ENCODE assay signal across 8 cellular contexts in the genomic region with DNA sequence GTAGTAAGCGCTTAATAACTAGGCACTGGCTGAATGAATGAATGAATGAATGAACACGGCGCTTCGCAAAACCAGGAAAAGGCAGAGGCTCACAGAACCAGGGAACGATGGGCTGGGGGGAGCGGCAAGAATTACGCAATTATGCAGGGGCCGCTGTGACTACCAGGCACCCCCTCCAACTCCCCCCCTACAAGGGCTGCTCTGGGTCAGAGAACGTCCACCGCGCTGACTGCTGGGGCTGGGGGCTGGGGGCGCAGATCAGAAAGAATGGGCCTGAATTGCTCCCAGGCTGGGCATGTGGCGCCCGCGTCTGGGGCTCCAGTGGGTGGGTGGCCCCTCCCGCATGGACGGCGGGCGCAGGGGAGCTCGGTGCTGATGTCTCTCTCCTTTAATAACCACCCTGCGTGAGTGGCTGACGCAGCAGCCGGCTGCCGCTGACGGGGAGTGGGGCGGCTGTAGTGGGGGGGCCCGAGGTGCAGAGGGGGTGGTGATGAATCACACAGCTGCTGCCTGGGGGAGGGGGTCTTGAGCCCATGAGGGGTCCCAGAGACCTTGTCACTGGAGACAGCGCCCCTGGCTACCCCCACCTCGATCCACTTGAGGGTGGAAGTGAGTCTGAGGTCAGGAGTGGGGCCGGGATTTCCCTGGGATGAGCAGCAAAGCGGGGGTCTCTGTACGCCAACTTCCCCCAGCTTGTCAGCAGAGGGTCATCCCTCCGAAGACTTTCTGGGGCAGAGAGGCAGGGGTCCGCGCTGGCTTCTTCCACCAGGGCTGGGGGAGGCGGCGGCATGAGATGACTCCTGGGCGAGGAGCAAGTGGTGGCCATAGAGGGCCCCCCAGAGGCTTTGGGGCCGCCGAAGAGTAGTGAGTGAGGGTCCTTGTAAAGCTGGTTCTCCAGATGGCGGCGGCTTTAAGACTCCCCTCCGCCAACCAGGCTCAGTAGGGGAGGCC. TPM values are rescaled to one million over a fixed set of nuclear protein-coding genes. Genes with fewer than 3 reads are reported as not detected.
ATAC-seq and TF ChIP-seq lines count a peak whose summit lies in the region.

No MANE protein-coding gene starts in this region.

- H3K36me3 Mint-ChIP-seq in brain: peaks cover 28% of the 10 kb centered on the region

- H3K9ac ChIP-seq in HUES64 (ENCODE audit: low read depth, low read length) (peak overlapping the region; percentile 9; the same call in 1 of the 2 replicates), mucosa of rectum (ENCODE audit: low read depth in 1 of 2, low read length in 2 of 2) (peak overlapping the region in 1 of 2 donors; percentile 74)

- no peaks in the 10 kb centered on the region for H3K9me3 Mint-ChIP-seq in brain

- 17% methylated on average over 41 of the region's 43 CpGs for WGBS in HUES64

- H3K27ac Mint-ChIP-seq in brain: peak overlapping the region; percentile 73 to 97 (median 84)

- H3K36me3 ChIP-seq in HUES64 (ENCODE audit: insufficient read depth, low read length) (peaks cover 29% of the 10 kb centered on the region), mucosa of rectum (ENCODE audit: control insufficient read depth in 2 of 2, insufficient read depth in 2 of 2, low read length in 2 of 2) (peaks cover 19 to 24% of the 10 kb centered on the region in 2 donors)

- peaks cover 10% of the 10 kb centered on the region for H3K27me3 ChIP-seq in HUES64 (ENCODE audit: insufficient read depth, low read length)
- H3K27me3 ChIP-seq in mucosa of rectum (ENCODE audit: control insufficient read depth in 2 of 2, insufficient read depth in 2 of 2, low read length in 2 of 2): no peaks in the 10 kb centered on the region

- no peak for TF ChIP-seq CTCF in 22Rv1 (IDR thresholded peaks at IDR 0.05)
- no peak for TF ChIP-seq CTCF in brain (conservative IDR thresholded peaks at IDR 0.05)

- H3K9me3 ChIP-seq in HUES64 (ENCODE audit: insufficient read depth, low read depth, low read length) (no peaks in the 10 kb centered on the region), mucosa of rectum (ENCODE audit: control insufficient read depth in 2 of 2, low read length in 2 of 2) (no peaks in the 10 kb centered on the region)

- H3K27ac ChIP-seq in 22Rv1: peak overlapping the region; percentile 99
- H3K27ac ChIP-seq in HUES64 (ENCODE audit: low read depth, low read length): no peak overlapping the region
- H3K27ac ChIP-seq in mucosa of rectum (ENCODE audit: low read depth in 2 of 2, low read length in 2 of 2): peak overlapping the region in 1 of 2 donors; percentile 93

- H3K27me3 Mint-ChIP-seq in brain: peaks cover 3% of the 10 kb centered on the region

- H3K4me1 ChIP-seq in HUES64 (ENCODE audit: insufficient read depth, low read length) (peaks cover 35% of the 10 kb centered on the region), mucosa of rectum (ENCODE audit: control insufficient read depth in 2 of 2, insufficient read depth in 2 of 2, low read length in 2 of 2) (peaks cover 71 to 73% of the 10 kb centered on the region in 2 donors)

- no peak for ATAC-seq in GM18870 (IDR thresholded peaks at IDR 0.05; ENCODE audit: unreplicated experiment)
- ATAC-seq in GM18858 (IDR thresholded peaks at IDR 0.05; ENCODE audit: unreplicated experiment): no peak
- no peak for ATAC-seq in HG03439 (IDR thresholded peaks at IDR 0.05; ENCODE audit: unreplicated experiment)
- no peak for ATAC-seq in HG02678 (IDR thresholded peaks at IDR 0.05; ENCODE audit: unreplicated experiment)

- H3K4me3 ChIP-seq in HUES64 (ENCODE audit: low read length) (peak overlapping the region; percentile 61), mucosa of rectum (ENCODE audit: low read length in 2 of 2) (peak overlapping the region; percentile 60 to 61)

- peak overlapping the region; percentile 78 to 82 (median 80) for H3K4me3 Mint-ChIP-seq in brain

- H3K4me1 Mint-ChIP-seq in brain: peaks cover 83% of the 10 kb centered on the region

RNA-seq across cellular contexts. Expression of a gene that starts 1.4 kb away (rescaled TPM):
- polyA plus RNA-seq in HUES64 (2013, experiment 1 of 2): 162 TPM
- polyA plus RNA-seq in HUES64 (2013, experiment 2 of 2): 166 TPM
- 617 TPM for polyA plus RNA-seq in brain (ENCODE audit: insufficient read depth, low read depth, low replicate concordance)

RNA-seq across cellular contexts. Expression of a gene that starts 7.6 kb away (rescaled TPM):
- polyA plus RNA-seq in HUES64 (2013, experiment 1 of 2): 31.0 TPM
- 30.9 TPM for polyA plus RNA-seq in HUES64 (2013, experiment 2 of 2)
- 60.8 TPM for polyA plus RNA-seq in brain (ENCODE audit: insufficient read depth, low read depth, low replicate concordance)

RNA-seq across cellular contexts. Expression of a gene that starts 18.0 kb away (rescaled TPM):
- polyA plus RNA-seq in HUES64 (2013, experiment 1 of 2): 7.6 TPM
- polyA plus RNA-seq in HUES64 (2013, experiment 2 of 2): 12.2 TPM
- polyA plus RNA-seq in brain (ENCODE audit: insufficient read depth, low read depth, low replicate concordance): 14.9 TPM

RNA-seq across cellular contexts. Expression of a gene that starts 19.3 kb away (rescaled TPM):
- polyA plus RNA-seq in HUES64 (2013, experiment 1 of 2): 116 TPM
- 108 TPM for polyA plus RNA-seq in HUES64 (2013, experiment 2 of 2)
- 79.7 TPM for polyA plus RNA-seq in brain (ENCODE audit: insufficient read depth, low read depth, low replicate concordance)

RNA-seq across cellular contexts. Expression of a gene that starts 26.2 kb away (rescaled TPM):
- 131 TPM for polyA plus RNA-seq in HUES64 (2013, experiment 1 of 2)
- 132 TPM for polyA plus RNA-seq in HUES64 (2013, experiment 2 of 2)
- 365 TPM for polyA plus RNA-seq in brain (ENCODE audit: insufficient read depth, low read depth, low replicate concordance)
